In genomic region chr22:38751422-38752346, GRCh38 we compare ENCODE assay signal across 8 cellular contexts. TPM values are rescaled to one million over a fixed set of nuclear protein-coding genes. Genes with fewer than 3 reads are reported as not detected.
A peak's percentile ranks its signal among the peaks of the same experiment; 100 is the strongest.
DNase-seq lines count a peak whose midpoint lies in the region; ATAC-seq and TF ChIP-seq lines count a peak whose summit lies in the region.

No MANE protein-coding gene starts in this region.

- H3K4me1 ChIP-seq in lung (ENCODE audit: control insufficient read depth in 2 of 2, insufficient read depth in 2 of 2, low read length in 2 of 2), result peaks cover 0 to 7% of the 10 kb centered on the region in 2 donors

- 39 to 60% methylated on average over 24 of the region's 24 CpGs for WGBS in lung, 2 donors

- H3K4me3 ChIP-seq in lung, result no peak overlapping the region

- H3K9me3 ChIP-seq in lung (ENCODE audit: control insufficient read depth in 2 of 2, insufficient read depth in 1 of 2, low read length in 1 of 2), result peaks cover 0 to 2% of the 10 kb centered on the region in 2 donors

- no peak for ATAC-seq in lung (ENCODE audit: insufficient read depth, low FRiP score)

- peak overlapping the region in 1 of 2 donors; percentile 50 for H3K27ac ChIP-seq in lung (ENCODE audit: low read depth in 1 of 2, low read length in 1 of 2)
- H3K27ac ChIP-seq in substantia nigra (ENCODE audit: low read depth, low read length, poor library complexity, severe bottlenecking), result peak overlapping the region; percentile 47

- H3K27me3 ChIP-seq in lung (ENCODE audit: control insufficient read depth, insufficient read depth), result no peaks in the 10 kb centered on the region

- no peak for TF ChIP-seq CTCF in lung (IDR thresholded peaks at IDR 0.05; ENCODE audit: control extremely low read depth, extremely low read depth)

- peak; percentile 4 for DNase-seq in NCI-H1105 treated with DMSO at 0.1 percent for 48 hours (lab: John Stamatoyannopoulos, UW)
- no peak for DNase-seq in NCI-H1105 (lab: John Stamatoyannopoulos, UW)
- DNase-seq in RPMI8226, result peak; percentile 94
- DNase-seq in activated gamma-delta T cell (lab: John Stamatoyannopoulos, UW), result peak; percentile 37
- DNase-seq in lung (ENCODE audit: low spot score), result peak; percentile 59
- DNase-seq in substantia nigra (lab: John Stamatoyannopoulos, UW), result peak in 3 of 49 donors; percentile 40 to 60 (median 42)
- DNase-seq in SK-N-DZ (ENCODE audit: low spot score), result no peak
- DNase-seq in cerebellar nuclear complex (lab: John Stamatoyannopoulos, UW), result no peak

- peaks cover 27 to 46% of the 10 kb centered on the region in 2 donors for H3K36me3 ChIP-seq in lung (ENCODE audit: control insufficient read depth in 2 of 2, insufficient read depth in 2 of 2, low read length in 2 of 2)

RNA-seq across cellular contexts. Expression of gene SUN2, which starts 4.1 kb away (rescaled TPM):
- total RNA-seq in lung, result 100 to 1,000 TPM in 1 of 2 donors, 10 to 100 TPM in 1; 75.5 to 220 TPM
- 100 to 1,000 TPM in 1 of 2 donors, 10 to 100 TPM in 1; 58.6 to 138 TPM for polyA plus RNA-seq in lung
- 79.1 and 95.6 TPM in 2 replicates for polyA plus RNA-seq in SK-N-DZ (2014; cell fraction: cytosol; rRNA removed)
- 163 and 164 TPM in 2 replicates for polyA plus RNA-seq in SK-N-DZ (2014; cell fraction: nucleus; rRNA removed)

RNA-seq across cellular contexts. Expression of gene DNAL4, which starts 42.3 kb away (rescaled TPM):
- total RNA-seq in lung, result 10 to 100 TPM; 28.4 to 29.0 TPM
- 10 to 100 TPM; 22.2 to 24.1 TPM for polyA plus RNA-seq in lung
- polyA plus RNA-seq in SK-N-DZ (2014; cell fraction: cytosol; rRNA removed), result 29.0 and 32.8 TPM in 2 replicates
- 18.6 and 21.3 TPM in 2 replicates for polyA plus RNA-seq in SK-N-DZ (2014; cell fraction: nucleus; rRNA removed)

RNA-seq across cellular contexts. Expression of gene GTPBP1, which starts 45.9 kb away (rescaled TPM):
- total RNA-seq in lung, result 10 to 100 TPM; 61.7 to 69.1 TPM
- 10 to 100 TPM; 24.1 to 35.8 TPM for polyA plus RNA-seq in lung
- 56.2 and 67.9 TPM in 2 replicates for polyA plus RNA-seq in SK-N-DZ (2014; cell fraction: cytosol; rRNA removed)
- 43.1 and 57.0 TPM in 2 replicates for polyA plus RNA-seq in SK-N-DZ (2014; cell fraction: nucleus; rRNA removed)

RNA-seq across cellular contexts. Expression of gene JOSD1, which starts 50.9 kb away (rescaled TPM):
- 10 to 100 TPM; 38.2 to 64.0 TPM for total RNA-seq in lung
- polyA plus RNA-seq in lung, result 10 to 100 TPM; 17.8 to 49.4 TPM
- polyA plus RNA-seq in SK-N-DZ (2014; cell fraction: cytosol; rRNA removed), result 55.5 and 61.2 TPM in 2 replicates
- 41.2 and 43.9 TPM in 2 replicates for polyA plus RNA-seq in SK-N-DZ (2014; cell fraction: nucleus; rRNA removed)

Comparison
In these comparisons a context has a peak if more than half of its experiments do, and no peak if none do; other contexts are left out.
1. DNase-seq: peak in NCI-H1105 treated with DMSO at 0.1 percent for 48 hours (single experiment), RPMI8226 (single experiment), activated gamma-delta T cell (single experiment) and lung (single experiment); none in NCI-H1105 (single experiment), SK-N-DZ (single experiment) and cerebellar nuclear complex (0 of 2).